In genomic region chr5:151556808-151557207, GRCh38 we compare ENCODE assay signal across 26 cellular contexts. TPM values are rescaled to one million over a fixed set of nuclear protein-coding genes. Genes with fewer than 3 reads are reported as not detected.
A peak's percentile ranks its signal among the peaks of the same experiment; 100 is the strongest.
DNase-seq lines count a peak whose midpoint lies in the region; ATAC-seq, FAIRE-seq and TF ChIP-seq lines count a peak whose summit lies in the region.
"Had no signal": no experiment of that assay in that cellular context is flagged by ENCODE, and none has a peak within 500 bp of the region (broad histone marks: within the 10 kb centered on the region; RNA-seq: fewer than 3 reads in every experiment).

No MANE protein-coding gene starts in this region.

- DNase-seq in CD14-positive monocyte (ENCODE audit: low spot score) = peak; percentile 69
- peak; percentile 4 for DNase-seq in OCI-LY7 (ENCODE audit: low spot score)
- no peak for DNase-seq in lower lobe of right lung
- no peak for DNase-seq in activated CD4-positive, CD25-positive, alpha-beta regulatory T cell (lab: John Stamatoyannopoulos, UW)
- no peak for DNase-seq in activated T-cell treated with anti-CD3 and anti-CD28 coated beads, Interleukin-2, amount 50 U/mL, for 1 hour
- DNase-seq in DMS53 (lab: John Stamatoyannopoulos, UW) = no peak
- DNase-seq in RCC 7860 (ENCODE audit: low spot score) = no peak
- DNase-seq: activated CD4-positive, alpha-beta T cell treated with anti-CD3 and anti-CD28 coated beads for 1 hour; activated CD8-positive, alpha-beta memory T cell treated with anti-CD3 and anti-CD28 coated beads, Interleukin-2, amount 50 U/mL, for 4 hours; activated naive CD4-positive, alpha-beta T cell; CD4-positive, alpha-beta T cell; central memory CD4-positive, alpha-beta T cell; effector CD4-positive, alpha-beta T cell; mesenchymal stem cell; NCI-H1092; NCI-H2107; spleen; T-helper 2 cell had no signal

- peaks cover 19% of the 10 kb centered on the region for H3K4me1 Mint-ChIP-seq in CD14-positive monocyte
- H3K4me1 Mint-ChIP-seq: stimulated activated effector memory CD8-positive, alpha-beta T cell treated with anti-CD3 and anti-CD28 coated beads, Interleukin-12 subunit alpha, Interleukin-12 subunit beta, amount 100 ng/mL, for 72 hours had no signal

- no peaks in the 10 kb centered on the region for H3K79me2 ChIP-seq in OCI-LY7 (ENCODE audit: insufficient read depth, low read depth, low read length)

- no peaks in the 10 kb centered on the region for H4K20me1 ChIP-seq in OCI-LY7 (ENCODE audit: insufficient read depth, low read length)

- intact Hi-C loops in CD14-positive monocyte (cut with micrococcal nuclease) = loop anchor here in 1 of 2 donors (5.0 kb wide), 1 partner anchor 95 kb away; no protein-coding TSS in a partner anchor
- intact Hi-C loops in OCI-LY7 (cut with micrococcal nuclease; ENCODE audit: unreplicated experiment) = no loop called here
- intact Hi-C loops in lower lobe of right lung (cut with DNase I) = no loop called here

- CTCF ChIA-PET in OCI-LY7 (lab: Charles Lee; ENCODE audit: unreplicated experiment) = interaction anchor here (0.7 kb wide), 1 partner anchor 15 kb away, joined by 4 read pairs; no protein-coding TSS in a partner anchor

- H3K4me3 ChIP-seq in OCI-LY7 (ENCODE audit: low read depth, low read length, poor library complexity, severe bottlenecking) (no peak overlapping the region), lower lobe of right lung (no peak overlapping the region)
- H3K4me3 ChIP-seq: A549, prostate gland, spleen had no signal

- peak overlapping the region in 5 of 7 donors; percentile 69 to 81 (median 75) for H3K27ac Mint-ChIP-seq in CD14-positive monocyte
- H3K27ac Mint-ChIP-seq: CD4-positive, alpha-beta T cell; stimulated activated effector memory CD8-positive, alpha-beta T cell treated with anti-CD3 and anti-CD28 coated beads, Interleukin-12 subunit alpha, Interleukin-12 subunit beta, amount 100 ng/mL, for 72 hours had no signal

- H3K4me2 ChIP-seq in OCI-LY7 (ENCODE audit: low read length) = no peak overlapping the region
- H3K4me2 ChIP-seq: A549 had no signal

- H3K4me1 ChIP-seq in OCI-LY7 (ENCODE audit: insufficient read depth, low read length, poor library complexity, severe bottlenecking) = peaks cover 5% of the 10 kb centered on the region
- no peaks in the 10 kb centered on the region for H3K4me1 ChIP-seq in lower lobe of right lung
- H3K4me1 ChIP-seq: A549, prostate gland had no signal

- no peaks in the 10 kb centered on the region for H3K9me3 ChIP-seq in OCI-LY7 (ENCODE audit: low read length)
- H3K9me3 ChIP-seq in lower lobe of right lung = no peaks in the 10 kb centered on the region
- H3K9me3 ChIP-seq: A549, prostate gland, spleen had no signal

- no peaks in the 10 kb centered on the region for H3K36me3 Mint-ChIP-seq in CD14-positive monocyte
- H3K36me3 Mint-ChIP-seq: stimulated activated effector memory CD8-positive, alpha-beta T cell treated with anti-CD3 and anti-CD28 coated beads, Interleukin-12 subunit alpha, Interleukin-12 subunit beta, amount 100 ng/mL, for 72 hours had no signal

- no TSS peak for BruUV-seq in OCI-LY7 (replicated peaks; lab: Mats Ljungman, UMichigan)

- no peaks in the 10 kb centered on the region for H3K9me2 ChIP-seq in OCI-LY7 (ENCODE audit: insufficient read depth, low read length)

- TF ChIP-seq CTCF in CD14-positive monocyte (IDR thresholded peaks at IDR 0.05) (no peak), OCI-LY7 (conservative IDR thresholded peaks at IDR 0.05; ENCODE audit: low read length) (no peak), lower lobe of right lung (IDR thresholded peaks at IDR 0.05) (no peak)

- ATAC-seq in HG02870 (IDR thresholded peaks at IDR 0.05; ENCODE audit: unreplicated experiment) (peak; percentile 52), lower lobe of right lung (peak; percentile 43 to 47)
- ATAC-seq: A549; Right ventricle myocardium inferior; stimulated activated effector memory CD8-positive, alpha-beta T cell treated with anti-CD3 and anti-CD28 coated beads, Interleukin-12 subunit alpha, Interleukin-12 subunit beta, amount 100 ng/mL, for 72 hours had no signal

- H3K9me3 Mint-ChIP-seq in CD14-positive monocyte = no peaks in the 10 kb centered on the region
- H3K9me3 Mint-ChIP-seq: CD4-positive, alpha-beta T cell; stimulated activated effector memory CD8-positive, alpha-beta T cell treated with anti-CD3 and anti-CD28 coated beads, Interleukin-12 subunit alpha, Interleukin-12 subunit beta, amount 100 ng/mL, for 72 hours had no signal

- peak overlapping the region in 1 of 2 donors; percentile 26 for H3K4me3 Mint-ChIP-seq in CD14-positive monocyte
- H3K4me3 Mint-ChIP-seq: CD4-positive, alpha-beta T cell; stimulated activated effector memory CD8-positive, alpha-beta T cell treated with anti-CD3 and anti-CD28 coated beads, Interleukin-12 subunit alpha, Interleukin-12 subunit beta, amount 100 ng/mL, for 72 hours had no signal

- no peak for FAIRE-seq in RCC 7860 (lab: Jason Lieb, UNC)
- FAIRE-seq: A549, keratinocyte had no signal

- H3K27ac ChIP-seq in OCI-LY7 (ENCODE audit: low read depth, low read length, poor library complexity, severe bottlenecking) (no peak overlapping the region), lower lobe of right lung (no peak overlapping the region)
- H3K27ac ChIP-seq: A549, prostate gland had no signal

- peaks cover 0 to 2% (median 0%) of the 10 kb centered on the region in 3 donors for H3K27me3 Mint-ChIP-seq in CD14-positive monocyte (ENCODE audit: low read depth in 3 of 3)
- H3K27me3 Mint-ChIP-seq: CD4-positive, alpha-beta T cell had no signal

- H3K27me3 ChIP-seq in lower lobe of right lung (ENCODE audit: low read depth) = no peaks in the 10 kb centered on the region
- H3K27me3 ChIP-seq: spleen had no signal

- no peak overlapping the region for H2AFZ ChIP-seq in OCI-LY7 (ENCODE audit: low read length)

- POLR2A ChIA-PET in OCI-LY7 (lab: Charles Lee) = no interaction called here

- H3K36me3 ChIP-seq in OCI-LY7 (ENCODE audit: insufficient read depth, low read length) (no peaks in the 10 kb centered on the region), lower lobe of right lung (no peaks in the 10 kb centered on the region)
- H3K36me3 ChIP-seq: prostate gland, spleen had no signal

RNA-seq across cellular contexts. Expression of gene FAT2, which starts 34.3 kb away (rescaled TPM):
- polyA plus RNA-seq in CD14-positive monocyte = not detected
- total RNA-seq in OCI-LY7 (2014; rRNA removed; shearing (Covaris generic)) = not detected in 2 replicates
- not detected in 2 replicates for total RNA-seq in OCI-LY7 (2022)
- total RNA-seq in lower lobe of right lung = 0.53 TPM
- total RNA-seq: CD4-positive, alpha-beta T cell; Right ventricle myocardium inferior had no signal
- polyA plus RNA-seq: fibroblast of lung, neural cell had no signal

Comparison
In these comparisons a context has a peak if more than half of its experiments do, and no peak if none do; other contexts are left out.
1. DNase-seq: peak in CD14-positive monocyte (single experiment) and OCI-LY7 (single experiment); none in lower lobe of right lung (single experiment), activated CD4-positive, CD25-positive, alpha-beta regulatory T cell (0 of 4), activated T-cell treated with anti-CD3 and anti-CD28 coated beads, Interleukin-2, amount 50 U/mL, for 1 hour (single experiment), DMS53 (single experiment) and RCC 7860 (single experiment).